ENCODE assay signal across 20 cellular contexts in the genomic region with DNA sequence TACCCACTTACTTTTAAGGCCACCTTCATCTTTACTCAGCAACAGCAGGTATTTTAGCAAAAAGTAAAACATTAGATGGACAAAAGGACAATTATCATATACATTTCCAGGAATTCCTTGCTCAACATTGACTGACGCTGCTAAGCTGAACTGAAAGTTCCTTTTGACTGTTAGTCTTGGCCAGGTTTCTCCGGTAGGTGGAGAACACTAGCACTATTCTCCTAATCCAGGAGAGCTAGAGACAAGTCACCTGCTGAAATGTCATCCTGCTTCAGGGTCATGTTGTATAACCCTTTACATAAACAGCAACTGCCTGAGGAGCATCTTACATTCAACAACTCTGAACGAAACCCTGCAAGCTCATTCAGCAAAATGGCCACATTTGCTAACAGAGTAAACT.
"Had no signal": no experiment of that assay in that cellular context is flagged by ENCODE, and none has a peak within 500 bp of the region (broad histone marks: within the 10 kb centered on the region; RNA-seq: fewer than 3 reads in every experiment).

No MANE protein-coding gene starts in this region.

- H3K27me3 ChIP-seq: heart left ventricle, neural progenitor cell, pancreas, sigmoid colon had no signal

- H2AFZ ChIP-seq: neural progenitor cell had no signal

- H3K4me1 ChIP-seq: lower lobe of right lung, pancreas had no signal

- H3K36me3 ChIP-seq: heart left ventricle, left ventricle myocardium inferior, lower lobe of right lung, neural progenitor cell, pancreas, sigmoid colon had no signal

- FAIRE-seq: colon, pancreas, urothelium cell line had no signal

- ATAC-seq: effector memory CD8-positive, alpha-beta T cell; heart left ventricle; lower lobe of right lung; natural killer cell treated with Interleukin-12 subunit alpha and Interleukin-12 subunit beta and Interleukin-15 and Interleukin-18, amount 100 ng/mL, for 72 hours had no signal

- H3K27ac ChIP-seq: heart left ventricle, left ventricle myocardium inferior, lower lobe of right lung, neural progenitor cell, pancreas, sigmoid colon, skin epidermis had no signal

- H3K9me3 ChIP-seq: heart left ventricle, left ventricle myocardium inferior, lower lobe of right lung, pancreas, sigmoid colon had no signal

- DNase-seq: cerebellar nuclear complex; effector memory CD8-positive, alpha-beta T cell; erythroblast; foreskin melanocyte; heart left ventricle; hippocampal formation; kidney glomerular epithelial cell; left ventricle myocardium inferior; lower lobe of right lung; occipital lobe; pancreas; retina; sigmoid colon; stimulated activated CD4-positive, alpha-beta T cell treated with anti-CD3 and anti-CD28 coated beads, Interleukin-12 subunit alpha, Interleukin-12 subunit beta, amount 100 ng/mL, for 4 hours; stimulated activated naive CD4-positive, alpha-beta T cell had no signal

- H3K4me3 ChIP-seq: heart left ventricle, left ventricle myocardium inferior, lower lobe of right lung, neural progenitor cell, pancreas, sigmoid colon, skin epidermis had no signal

- H3K9ac ChIP-seq: neural progenitor cell had no signal
